ENCODE assay signal across 13 cellular contexts in the genomic region with DNA sequence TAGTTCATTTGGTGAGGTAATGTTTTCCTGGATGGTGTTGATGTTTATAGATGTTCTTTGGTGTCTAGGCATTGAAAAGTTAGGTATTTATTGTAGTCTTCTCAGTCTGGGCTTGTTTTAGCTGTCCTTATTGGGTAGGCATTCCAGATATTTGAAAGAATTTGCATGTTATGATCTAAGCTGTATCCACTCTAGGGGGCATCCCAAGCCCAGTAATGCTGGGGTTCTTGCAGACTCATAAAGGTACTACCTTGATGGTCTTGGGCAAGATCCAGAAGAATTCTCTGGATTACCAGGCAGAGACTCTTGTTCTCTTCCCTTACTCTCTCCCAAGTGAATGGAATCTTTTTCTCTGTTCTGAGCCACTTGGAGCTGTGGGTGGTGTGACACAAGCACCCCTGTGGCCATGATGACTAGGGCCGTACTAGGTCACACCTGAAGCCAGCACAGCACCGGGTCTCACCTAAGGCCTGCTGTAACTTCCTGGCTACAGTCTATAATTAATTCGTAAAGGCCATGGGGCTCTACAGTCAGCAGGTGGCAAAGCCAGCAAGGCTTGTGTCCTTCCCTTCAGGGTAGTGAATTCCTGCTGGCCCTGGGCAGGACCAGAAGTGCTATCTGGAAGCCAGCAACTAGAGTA.
DNase-seq lines count a peak whose midpoint lies in the region; TF ChIP-seq lines count a peak whose summit lies in the region.
"Had no signal": no experiment of that assay in that cellular context is flagged by ENCODE, and none has a peak within 500 bp of the region (broad histone marks: within the 10 kb centered on the region; RNA-seq: fewer than 3 reads in every experiment).

No MANE protein-coding gene starts in this region.

- DNase-seq in NCI-H1417 (lab: John Stamatoyannopoulos, UW) (peak in 2 of 3 experiments; percentile 19 to 57), NCI-H1417 treated with DMSO at 0.1 percent for 48 hours (lab: John Stamatoyannopoulos, UW) (no peak), HT1080 (ENCODE audit: low read depth) (peak; percentile 41), amniotic stem cell (lab: John Stamatoyannopoulos, UW) (peak; percentile 8), lung microvascular endothelial cell (ENCODE audit: low read depth in 2 of 2) (peak; percentile 42 to 62), RPMI8226 (no peak), vagina (ENCODE audit: extremely low spot score in 2 of 2) (no peak), tibial artery (no peak)
- DNase-seq: activated naive CD4-positive, alpha-beta T cell treated with anti-CD3 and anti-CD28 coated beads, Interleukin-2, amount 50 U/mL, for 16 hours; glutamatergic neuron; NCI-H69; T1000 had no signal

- TF ChIP-seq POLR2A in vagina (IDR thresholded peaks at IDR 0.05) = no peak

- H3K4me1 ChIP-seq in vagina (no peaks in the 10 kb centered on the region), tibial artery (no peaks in the 10 kb centered on the region)
- H3K4me1 ChIP-seq: A549 had no signal

- H3K36me3 ChIP-seq in vagina (no peaks in the 10 kb centered on the region), tibial artery (no peaks in the 10 kb centered on the region)

- H3K27me3 ChIP-seq in vagina (no peaks in the 10 kb centered on the region), tibial artery (no peaks in the 10 kb centered on the region)

- TF ChIP-seq CTCF in vagina (IDR thresholded peaks at IDR 0.05) (no peak), tibial artery (IDR thresholded peaks at IDR 0.05) (no peak)

- H3K4me3 ChIP-seq in vagina (no peak overlapping the region), tibial artery (no peak overlapping the region)
- H3K4me3 ChIP-seq: A549 had no signal

- intact Hi-C loops in vagina (cut with DNase I) (no loop called here), tibial artery (cut with DNase I; ENCODE audit: low total_unique reads) (no loop called here)

- H3K9me3 ChIP-seq in vagina (no peaks in the 10 kb centered on the region), tibial artery (no peaks in the 10 kb centered on the region)
- H3K9me3 ChIP-seq: A549 had no signal

- H3K27ac ChIP-seq in vagina (no peak overlapping the region), tibial artery (no peak overlapping the region)
- H3K27ac ChIP-seq: A549 had no signal

Comparison
In these comparisons a context has a peak if more than half of its experiments do, and no peak if none do; other contexts are left out.
1. DNase-seq: peak in NCI-H1417 (2 of 3), HT1080 (single experiment), amniotic stem cell (single experiment) and lung microvascular endothelial cell (2 of 2); none in NCI-H1417 treated with DMSO at 0.1 percent for 48 hours (single experiment), RPMI8226 (single experiment), vagina (0 of 2) and tibial artery (0 of 2).